In the genomic region with DNA sequence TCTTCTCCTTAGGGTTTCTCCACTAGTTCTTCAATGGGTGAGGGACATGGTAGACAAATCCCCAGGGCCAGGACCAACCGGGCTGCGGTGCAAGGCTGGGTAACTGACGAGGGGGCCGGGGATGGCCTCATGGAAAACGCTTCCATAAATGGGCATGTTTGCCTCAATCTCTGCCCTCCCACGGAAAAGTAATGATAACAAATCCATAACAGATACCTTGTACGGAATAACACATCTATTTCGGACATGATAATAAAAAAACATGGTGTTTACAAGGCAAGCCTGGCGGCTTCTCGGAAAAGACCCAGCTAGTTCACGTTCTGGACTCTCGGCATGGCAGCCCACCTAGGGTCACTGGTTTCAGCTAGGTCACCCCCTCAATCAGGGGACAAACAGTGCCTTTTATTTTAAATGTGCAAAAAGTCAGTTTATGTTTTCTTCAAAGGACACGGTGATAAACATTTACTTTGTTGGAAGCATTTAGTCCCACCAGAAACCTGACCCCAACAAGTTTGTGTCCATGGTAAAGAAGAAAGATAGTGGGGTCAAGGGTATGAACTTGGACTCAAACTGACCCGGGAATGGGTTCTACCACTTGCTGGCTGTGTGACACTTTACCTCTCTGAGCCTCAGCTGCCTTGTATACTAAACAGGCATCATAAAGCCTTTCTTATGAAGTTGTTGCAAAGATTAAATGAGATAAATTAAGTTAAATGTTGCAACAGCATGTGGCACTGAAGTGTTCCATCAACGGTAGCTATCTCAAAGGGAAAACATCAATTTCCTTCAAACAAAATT, we compare ENCODE assay signal across 20 cellular contexts. TPM values are rescaled to one million over a fixed set of nuclear protein-coding genes. Genes with fewer than 3 reads are reported as not detected.
A peak's percentile ranks its signal among the peaks of the same experiment; 100 is the strongest.
DNase-seq lines count a peak whose midpoint lies in the region; ATAC-seq and TF ChIP-seq lines count a peak whose summit lies in the region.
"Had no signal": no experiment of that assay in that cellular context is flagged by ENCODE, and none has a peak within 500 bp of the region (broad histone marks: within the 10 kb centered on the region; RNA-seq: fewer than 3 reads in every experiment).

No MANE protein-coding gene starts in this region.

- peak overlapping the region; percentile 34 for H2AFZ ChIP-seq in KMS-11 (ENCODE audit: low read depth)

- no peaks in the 10 kb centered on the region for H3K9me3 ChIP-seq in mucosa of rectum (ENCODE audit: control insufficient read depth in 2 of 2, low read length in 2 of 2)
- H3K9me3 ChIP-seq in uterus, result no peaks in the 10 kb centered on the region
- H3K9me3 ChIP-seq: mucosa of descending colon had no signal

- intact Hi-C loops in cardiac septum (cut with DNase I), result no loop called here
- intact Hi-C loops in Right ventricle myocardium superior (cut with DNase I), result no loop called here
- intact Hi-C loops in uterus (cut with DNase I; ENCODE audit: low total_unique reads), result no loop called here

- DNase-seq in cardiac septum (ENCODE audit: low spot score) (peak; percentile 33), Right ventricle myocardium superior (no peak), uterus (peak; percentile 62 to 80), NCI-H748 (lab: John Stamatoyannopoulos, UW; ENCODE audit: unreplicated experiment) (no peak), amygdala (lab: John Stamatoyannopoulos, UW) (no peak), NCI-H1105 (lab: John Stamatoyannopoulos, UW) (no peak)
- DNase-seq: 8988T; activated naive CD4-positive, alpha-beta T cell; effector memory CD8-positive, alpha-beta T cell; foreskin keratinocyte; GF-D8; Kasumi-1; NCI-H2081 treated with DMSO at 0.1 percent for 48 hours; stimulated activated CD4-positive, alpha-beta T cell treated with anti-CD3 and anti-CD28 coated beads, Interleukin-2, amount 100 ng/mL, for 48 hours had no signal

- peak overlapping the region; percentile 76 for H3K4me2 ChIP-seq in KMS-11

- H3K27me3 ChIP-seq in KMS-11 (ENCODE audit: insufficient read depth, low read depth) (peaks cover 16% of the 10 kb centered on the region; the same call in 1 of the 2 replicates), mucosa of rectum (ENCODE audit: control insufficient read depth in 2 of 2, insufficient read depth in 2 of 2, low read length in 2 of 2) (peaks cover 4 to 6% of the 10 kb centered on the region in 2 donors), uterus (no peaks in the 10 kb centered on the region)

- ATAC-seq in Right ventricle myocardium superior (ENCODE audit: poor library complexity), result no peak
- ATAC-seq: effector memory CD8-positive, alpha-beta T cell; foreskin keratinocyte; mucosa of descending colon; stimulated activated effector memory CD8-positive, alpha-beta T cell treated with anti-CD3 and anti-CD28 coated beads, Interleukin-12 subunit alpha, Interleukin-12 subunit beta, amount 100 ng/mL, for 72 hours had no signal

- H3K4me3 ChIP-seq in KMS-11 (IDR thresholded peaks at IDR 0.05; ENCODE audit: insufficient read depth, low read depth, low read length) (no peak overlapping the region), mucosa of rectum (ENCODE audit: low read length in 2 of 2) (peak overlapping the region; percentile 6 to 59), uterus (peak overlapping the region; percentile 47 to 56)
- H3K4me3 ChIP-seq: mucosa of descending colon had no signal

- H3K4me1 ChIP-seq in KMS-11 (ENCODE audit: low read depth, poor library complexity, severe bottlenecking), result peaks cover 29% of the 10 kb centered on the region
- H3K4me1 ChIP-seq in mucosa of rectum (ENCODE audit: control insufficient read depth in 2 of 2, insufficient read depth in 2 of 2, low read length in 2 of 2), result no peaks in the 10 kb centered on the region
- no peaks in the 10 kb centered on the region for H3K4me1 ChIP-seq in uterus
- H3K4me1 ChIP-seq: foreskin keratinocyte had no signal

- H3K36me3 ChIP-seq in KMS-11 (ENCODE audit: insufficient read depth) (no peaks in the 10 kb centered on the region), mucosa of rectum (ENCODE audit: control insufficient read depth in 2 of 2, insufficient read depth in 2 of 2, low read length in 2 of 2) (no peaks in the 10 kb centered on the region), uterus (no peaks in the 10 kb centered on the region)

- TF ChIP-seq POLR2A in uterus (IDR thresholded peaks at IDR 0.05), result peak in 1 of 2 donors; percentile 30

- no peaks in the 10 kb centered on the region for H4K20me1 ChIP-seq in KMS-11 (ENCODE audit: insufficient read depth)

- TF ChIP-seq CTCF in KMS-11 (conservative IDR thresholded peaks at IDR 0.05; ENCODE audit: low read depth, low read length) (no peak), uterus (IDR thresholded peaks at IDR 0.05) (no peak)

- H3K9ac ChIP-seq in KMS-11, result no peak overlapping the region
- peak overlapping the region in 1 of 2 donors; percentile 8 for H3K9ac ChIP-seq in mucosa of rectum (ENCODE audit: low read depth in 1 of 2, low read length in 2 of 2)

- H3K27ac ChIP-seq in KMS-11, result no peak overlapping the region
- peak overlapping the region; percentile 52 to 72 for H3K27ac ChIP-seq in mucosa of rectum (ENCODE audit: low read depth in 2 of 2, low read length in 2 of 2)
- peak overlapping the region; percentile 88 to 92 for H3K27ac ChIP-seq in uterus
- H3K27ac ChIP-seq: foreskin keratinocyte had no signal

- H3K79me2 ChIP-seq in KMS-11 (ENCODE audit: insufficient read depth, low read depth), result no peaks in the 10 kb centered on the region

RNA-seq across cellular contexts. Expression of a gene that starts 1.7 kb away (rescaled TPM):
- total RNA-seq in cardiac septum (62.2 TPM), Right ventricle myocardium superior (14.0 TPM), uterus (1,000 to 10,000 TPM in 2 of 4 donors, 100 to 1,000 TPM in 2; 447 to 1,893 (median 822) TPM)
- total RNA-seq: activated CD8-positive, alpha-beta memory T cell treated with anti-CD3 and anti-CD28 coated beads for 36 hours; foreskin keratinocyte; pulmonary artery endothelial cell had no signal

RNA-seq across cellular contexts. Expression of a gene that starts 33.3 kb away (rescaled TPM):
- total RNA-seq in cardiac septum (28.1 TPM), Right ventricle myocardium superior (27.7 TPM), uterus (100 to 1,000 TPM in 1 of 4 donors, 10 to 100 TPM in 3; 13.8 to 101 (median 47.9) TPM)

Comparison
In these comparisons a context has a peak if more than half of its experiments do, and no peak if none do; other contexts are left out.
1. DNase-seq: peak in cardiac septum (single experiment) and uterus (2 of 2); none in Right ventricle myocardium superior (single experiment), NCI-H748 (single experiment), amygdala (0 of 56) and NCI-H1105 (single experiment).